11 cellular contexts compared by ENCODE assay signal in the genomic region with DNA sequence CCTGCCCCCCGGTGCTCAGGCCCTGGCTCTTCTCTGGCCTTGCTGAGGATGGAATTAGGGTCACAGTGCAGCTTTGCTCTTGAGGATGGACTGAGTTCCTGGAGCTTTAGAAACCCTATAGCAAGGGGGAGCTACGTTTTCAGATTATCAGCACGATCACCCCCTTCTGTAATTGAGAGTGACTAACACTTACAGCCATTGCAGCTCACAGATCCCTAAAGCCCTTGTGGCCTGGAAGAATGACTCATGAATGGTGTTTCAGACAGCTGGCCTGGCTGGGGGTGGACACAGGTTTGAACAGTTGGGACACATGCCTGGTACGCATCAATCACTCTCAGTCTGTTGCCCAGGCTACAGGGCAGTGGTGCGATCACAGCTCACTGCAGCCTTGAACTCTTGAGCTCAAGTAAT.
A peak's percentile ranks its signal among the peaks of the same experiment; 100 is the strongest.
DNase-seq lines count a peak whose midpoint lies in the region; ATAC-seq and TF ChIP-seq lines count a peak whose summit lies in the region.
"Had no signal": no experiment of that assay in that cellular context is flagged by ENCODE, and none has a peak within 500 bp of the region (broad histone marks: within the 10 kb centered on the region; RNA-seq: fewer than 3 reads in every experiment).

No MANE protein-coding gene starts in this region.

- intact Hi-C loops in left cardiac atrium (cut with DNase I) = no loop called here
- intact Hi-C loops in thyroid gland (cut with DNase I) = no loop called here

- H3K27me3 Mint-ChIP-seq in immature natural killer cell (ENCODE audit: low read depth in 3 of 3) = peaks cover 5% of the 10 kb centered on the region in 3 donors

- TF ChIP-seq POLR2A in thyroid gland (IDR thresholded peaks at IDR 0.05) = peak in 1 of 2 donors; percentile 19

- no peaks in the 10 kb centered on the region for H3K9me3 Mint-ChIP-seq in immature natural killer cell

- no peaks in the 10 kb centered on the region for H3K9me3 ChIP-seq in WERI-Rb-1 (ENCODE audit: severe bottlenecking)
- no peaks in the 10 kb centered on the region for H3K9me3 ChIP-seq in thyroid gland

- H3K27ac ChIP-seq in WERI-Rb-1 = peak overlapping the region; percentile 75
- peak overlapping the region; percentile 48 to 79 (median 77) for H3K27ac ChIP-seq in thyroid gland
- H3K27ac ChIP-seq: 22Rv1 had no signal

- H3K27me3 ChIP-seq in WERI-Rb-1 (ENCODE audit: insufficient read depth, low read depth, severe bottlenecking) (no peaks in the 10 kb centered on the region), thyroid gland (no peaks in the 10 kb centered on the region)

- H3K36me3 Mint-ChIP-seq in immature natural killer cell = no peaks in the 10 kb centered on the region
- H3K36me3 Mint-ChIP-seq: activated naive CD4-positive, alpha-beta T cell treated with anti-CD3 and anti-CD28 coated beads, Interleukin-2, amount 10 ng/mL, durations not matched to agents 7 days and 5 days had no signal

- ATAC-seq in left cardiac atrium (peak; percentile 28 to 87), GM21526 (IDR thresholded peaks at IDR 0.05; ENCODE audit: low FRiP score, unreplicated experiment) (no peak)

- WGBS in thyroid gland, 2 donors = 44 to 55% methylated on average over 5 of the region's 5 CpGs

- H3K4me3 ChIP-seq in WERI-Rb-1 (ENCODE audit: low read depth, low read length) (no peak overlapping the region), thyroid gland (replicated peaks in 1 of 3) (no peak overlapping the region)

- H3K36me3 ChIP-seq in WERI-Rb-1 = no peaks in the 10 kb centered on the region
- no peaks in the 10 kb centered on the region for H3K36me3 ChIP-seq in thyroid gland

- peaks cover 17 to 31% of the 10 kb centered on the region in 2 donors for H3K4me1 ChIP-seq in thyroid gland

- H3K4me3 Mint-ChIP-seq in immature natural killer cell = no peak overlapping the region
- H3K4me3 Mint-ChIP-seq: activated naive CD4-positive, alpha-beta T cell treated with anti-CD3 and anti-CD28 coated beads, Interleukin-2, amount 10 ng/mL, durations not matched to agents 7 days and 5 days had no signal

- H3K27ac Mint-ChIP-seq in immature natural killer cell = no peak overlapping the region
- H3K27ac Mint-ChIP-seq: activated naive CD4-positive, alpha-beta T cell treated with anti-CD3 and anti-CD28 coated beads, Interleukin-2, amount 10 ng/mL, durations not matched to agents 7 days and 5 days had no signal

- no peaks in the 10 kb centered on the region for H3K4me1 Mint-ChIP-seq in immature natural killer cell
- H3K4me1 Mint-ChIP-seq: activated naive CD4-positive, alpha-beta T cell treated with anti-CD3 and anti-CD28 coated beads, Interleukin-2, amount 10 ng/mL, durations not matched to agents 7 days and 5 days had no signal

- DNase-seq in DMS153 (lab: John Stamatoyannopoulos, UW) (peak; percentile 42), DMS153 treated with DMSO at 0.1 percent for 48 hours (lab: John Stamatoyannopoulos, UW; ENCODE audit: unreplicated experiment) (no peak), WERI-Rb-1 (peak; percentile 88), left cardiac atrium (peak; percentile 69), thyroid gland (peak; percentile 86 to 89), UCSD-AML1 (lab: John Stamatoyannopoulos, UW; ENCODE audit: unreplicated experiment) (no peak), immature natural killer cell (no peak)
- DNase-seq: activated naive CD4-positive, alpha-beta T cell treated with anti-CD3 and anti-CD28 coated beads, Interleukin-2, amount 10 ng/mL, durations not matched to agents 7 days and 5 days; occipital lobe had no signal

- TF ChIP-seq CTCF in WERI-Rb-1 (IDR thresholded peaks at IDR 0.05; ENCODE audit: low read depth, low read length) = no peak
- peak in 1 of 6 experiments; percentile 22 for TF ChIP-seq CTCF in thyroid gland (IDR thresholded peaks at IDR 0.05)

Comparison
In these comparisons a context has a peak if more than half of its experiments do, and no peak if none do; other contexts are left out.
1. DNase-seq: peak in DMS153 (single experiment), WERI-Rb-1 (single experiment), left cardiac atrium (single experiment) and thyroid gland (2 of 2); none in DMS153 treated with DMSO at 0.1 percent for 48 hours (single experiment), UCSD-AML1 (single experiment) and immature natural killer cell (0 of 3).